ENCODE assay signal across 1 cellular context in genomic region chr1:33050221-33051076, GRCh38.
A peak's percentile ranks its signal among the peaks of the same experiment; 100 is the strongest.
TF ChIP-seq lines count a peak whose summit lies in the region.

No MANE protein-coding gene starts in this region.

TF ChIP-seq in IMR-90, 13 proteins besides CTCF, POLR2A, EP300 and RAD21:
- peak; percentile 92 for TF ChIP-seq CEBPB (IDR thresholded peaks at IDR 0.05; ENCODE audit: low read depth, low read length)
- peak; percentile 50 for TF ChIP-seq FOS (IDR thresholded peaks at IDR 0.05; ENCODE audit: low read depth, low read length)
- TF ChIP-seq USF2 (IDR thresholded peaks at IDR 0.05; ENCODE audit: low read depth, low read length) = no peak
TF ChIP-seq in IMR-90: peak in this region for 2.
